18 cellular contexts compared by ENCODE assay signal in genomic region chr16:1481906-1482835, GRCh38. TPM values are rescaled to one million over a fixed set of nuclear protein-coding genes. Genes with fewer than 3 reads are reported as not detected.
DNase-seq lines count a peak whose midpoint lies in the region; ATAC-seq, FAIRE-seq and TF ChIP-seq lines count a peak whose summit lies in the region.
"Had no signal": no experiment of that assay in that cellular context is flagged by ENCODE, and none has a peak within 500 bp of the region (broad histone marks: within the 10 kb centered on the region; RNA-seq: fewer than 3 reads in every experiment).

No MANE protein-coding gene starts in this region.

- no peak overlapping the region for H3K9ac ChIP-seq in kidney (ENCODE audit: low read length in 2 of 2)

- DNase-seq in EL (peak; percentile 18), RPMI7951 (ENCODE audit: low read depth) (peak; percentile 67), kidney (peak; percentile 60), NCI-H1092 (lab: John Stamatoyannopoulos, UW) (no peak), NCI-H2227 (lab: John Stamatoyannopoulos, UW; ENCODE audit: unreplicated experiment) (no peak)
- DNase-seq: activated CD4-positive, alpha-beta T cell treated with anti-CD3 and anti-CD28 coated beads, Interleukin-2, amount 50 U/mL, for 1 hour; activated T-cell treated with anti-CD3 and anti-CD28 coated beads, Interleukin-2, amount 50 U/mL, for 4 hours; CD4-positive, alpha-beta memory T cell; GDM1; Karpas-422; mesendoderm; NCI-H1417 treated with DMSO at 0.1 percent for 48 hours; NCI-H2227 treated with DMSO at 0.1 percent for 48 hours had no signal

- no peak overlapping the region for H3K4me3 ChIP-seq in kidney (ENCODE audit: low read length in 2 of 2)

- TF ChIP-seq CTCF in kidney (IDR thresholded peaks at IDR 0.05; ENCODE audit: borderline replicate concordance, extremely low read depth, insufficient read depth): no peak

- H3K27ac ChIP-seq in kidney (ENCODE audit: low read depth in 2 of 2, low read length in 2 of 2): no peak overlapping the region

- H3K9me3 ChIP-seq in kidney (ENCODE audit: control insufficient read depth in 1 of 2, low read length in 2 of 2): no peaks in the 10 kb centered on the region

- H3K36me3 ChIP-seq in kidney (ENCODE audit: control insufficient read depth in 1 of 2, insufficient read depth in 2 of 2, low read length in 2 of 2): no peaks in the 10 kb centered on the region

- H3K4me1 ChIP-seq in kidney (ENCODE audit: control insufficient read depth in 1 of 2, insufficient read depth in 1 of 2, low read depth in 1 of 2, low read length in 2 of 2): no peaks in the 10 kb centered on the region

- no peak for ATAC-seq in GM19328 (IDR thresholded peaks at IDR 0.05; ENCODE audit: unreplicated experiment)
- ATAC-seq: activated T-cell treated with anti-CD3 and anti-CD28 coated beads, Interleukin-2, amount 50 U/mL, for 4 hours had no signal

- FAIRE-seq in kidney (lab: Jason Lieb, UNC): no peak
- FAIRE-seq: endometrium had no signal

- intact Hi-C loops in kidney (cut with DNase I): no loop called here

RNA-seq across cellular contexts. Expression of gene PTX4, which starts 6.6 kb away (rescaled TPM):
- not detected in 2 replicates for total RNA-seq in RPMI7951 (2014; rRNA removed; shearing (Covaris generic))
- total RNA-seq in kidney: not detected
- not detected for polyA plus RNA-seq in kidney (ENCODE audit: insufficient read depth, low read depth, low replicate concordance)
- total RNA-seq: CD4-positive, alpha-beta memory T cell; renal cortical epithelial cell; temporal lobe had no signal
- polyA plus RNA-seq: CD4-positive, alpha-beta memory T cell had no signal

RNA-seq across cellular contexts. Expression of gene CLCN7, which starts 7.3 kb away (rescaled TPM):
- 33.3 and 38.6 TPM in 2 replicates for total RNA-seq in RPMI7951 (2014; rRNA removed; shearing (Covaris generic))
- total RNA-seq in kidney: 92.5 TPM
- 38.9 TPM for polyA plus RNA-seq in kidney (ENCODE audit: insufficient read depth, low read depth, low replicate concordance)

RNA-seq across cellular contexts. Expression of gene TELO2, which starts 11.0 kb away (rescaled TPM):
- 9.0 and 12.8 TPM in 2 replicates for total RNA-seq in RPMI7951 (2014; rRNA removed; shearing (Covaris generic))
- total RNA-seq in kidney: 37.4 TPM
- polyA plus RNA-seq in kidney (ENCODE audit: insufficient read depth, low read depth, low replicate concordance): 27.7 TPM

RNA-seq across cellular contexts. Expression of gene CCDC154, which starts 37.8 kb away (rescaled TPM):
- total RNA-seq in RPMI7951 (2014; rRNA removed; shearing (Covaris generic)): not detected in 2 replicates
- 2.8 TPM for total RNA-seq in kidney
- polyA plus RNA-seq in kidney (ENCODE audit: insufficient read depth, low read depth, low replicate concordance): 1.8 TPM

RNA-seq across cellular contexts. Expression of gene PERCC1, which starts 51.3 kb away (rescaled TPM):
- not detected in 2 replicates for total RNA-seq in RPMI7951 (2014; rRNA removed; shearing (Covaris generic))
- not detected for total RNA-seq in kidney
- not detected for polyA plus RNA-seq in kidney (ENCODE audit: insufficient read depth, low read depth, low replicate concordance)
- total RNA-seq: neural crest cell, renal cortical epithelial cell, temporal lobe had no signal
- polyA plus RNA-seq: CD4-positive, alpha-beta memory T cell had no signal

Comparison
In these comparisons a context has a peak if more than half of its experiments do, and no peak if none do; other contexts are left out.
1. DNase-seq: peak in EL (single experiment), RPMI7951 (single experiment) and kidney (single experiment); none in NCI-H1092 (single experiment) and NCI-H2227 (single experiment).